In genomic region chr1:156079762-156080597, GRCh38 we compare ENCODE assay signal across 14 cellular contexts. TPM values are rescaled to one million over a fixed set of nuclear protein-coding genes. Genes with fewer than 3 reads are reported as not detected.
DNase-seq lines count a peak whose midpoint lies in the region; ATAC-seq and TF ChIP-seq lines count a peak whose summit lies in the region.
"Had no signal": no experiment of that assay in that cellular context is flagged by ENCODE, and none has a peak within 500 bp of the region (broad histone marks: within the 10 kb centered on the region; RNA-seq: fewer than 3 reads in every experiment).

No MANE protein-coding gene starts in this region.

- H3K4me2 ChIP-seq in skeletal muscle satellite cell (ENCODE audit: low read length) (peak overlapping the region; percentile 99), GM23248 (ENCODE audit: unreplicated experiment) (no peak overlapping the region)

- H3K27ac Mint-ChIP-seq in activated T-helper 1 cell treated with anti-CD3 and anti-CD28 coated beads, Interleukin-12 subunit alpha, Interleukin-12 subunit beta, Interleukin-2, Interleukin-4 antibody, amounts not matched to agents 30 ng/mL and 10 ng/mL and 1 ng/mL, durations not matched to agents 14 hours and 24 hours and 36 hours = no peak overlapping the region
- H3K27ac Mint-ChIP-seq: activated T-cell treated with anti-CD3 and anti-CD28 coated beads, Interleukin-2, amount 50 U/mL, for 72 hours had no signal

- no peaks in the 10 kb centered on the region for H3K36me3 Mint-ChIP-seq in activated T-helper 1 cell treated with anti-CD3 and anti-CD28 coated beads, Interleukin-12 subunit alpha, Interleukin-12 subunit beta, Interleukin-2, Interleukin-4 antibody, amounts not matched to agents 30 ng/mL and 10 ng/mL and 1 ng/mL, durations not matched to agents 14 hours and 24 hours and 36 hours (ENCODE audit: low read depth)

- H3K9ac ChIP-seq in iPS-18a (ENCODE audit: low read length) = peak overlapping the region; percentile 98
- H3K9ac ChIP-seq in skeletal muscle satellite cell (ENCODE audit: low read depth, low read length) = no peak overlapping the region
- H3K9ac ChIP-seq in GM23248 = no peak overlapping the region

- in situ Hi-C loops in GM23248 (cut with MboI) = no loop called here

- H2AFZ ChIP-seq in GM23248 = no peak overlapping the region

- no peaks in the 10 kb centered on the region for H4K20me1 ChIP-seq in GM23248 (ENCODE audit: insufficient read depth)

- H3K4me3 ChIP-seq in cardiac muscle cell (peak overlapping the region; percentile 99), iPS-18a (ENCODE audit: low read length) (peak overlapping the region; percentile 95), skeletal muscle satellite cell (ENCODE audit: low read length) (peak overlapping the region; percentile 86), GM23248 (no peak overlapping the region)

- H3K27ac ChIP-seq in cardiac muscle cell (no peak overlapping the region), iPS-18a (ENCODE audit: low read length) (no peak overlapping the region), GM23248 (no peak overlapping the region)

- peak overlapping the region; percentile 11 for H3K4me3 Mint-ChIP-seq in activated T-helper 1 cell treated with anti-CD3 and anti-CD28 coated beads, Interleukin-12 subunit alpha, Interleukin-12 subunit beta, Interleukin-2, Interleukin-4 antibody, amounts not matched to agents 30 ng/mL and 10 ng/mL and 1 ng/mL, durations not matched to agents 14 hours and 24 hours and 36 hours

- TF ChIP-seq CTCF in cardiac muscle cell (IDR thresholded peaks at IDR 0.05; ENCODE audit: low read depth, low read length) = no peak

- H3K4me1 Mint-ChIP-seq in activated T-helper 1 cell treated with anti-CD3 and anti-CD28 coated beads, Interleukin-12 subunit alpha, Interleukin-12 subunit beta, Interleukin-2, Interleukin-4 antibody, amounts not matched to agents 30 ng/mL and 10 ng/mL and 1 ng/mL, durations not matched to agents 14 hours and 24 hours and 36 hours (ENCODE audit: low read depth) = peaks cover 10% of the 10 kb centered on the region

- intact Hi-C loops in Right ventricle myocardium inferior (cut with DNase I) = no loop called here
- intact Hi-C loops in activated T-helper 1 cell treated with anti-CD3 and anti-CD28 coated beads, Interleukin-12 subunit alpha, Interleukin-12 subunit beta, Interleukin-2, Interleukin-4 antibody, amounts not matched to agents 30 ng/mL and 10 ng/mL and 1 ng/mL, durations not matched to agents 14 hours and 24 hours and 36 hours (cut with micrococcal nuclease) = no loop called here

- H3K9me3 Mint-ChIP-seq in activated T-helper 1 cell treated with anti-CD3 and anti-CD28 coated beads, Interleukin-12 subunit alpha, Interleukin-12 subunit beta, Interleukin-2, Interleukin-4 antibody, amounts not matched to agents 30 ng/mL and 10 ng/mL and 1 ng/mL, durations not matched to agents 14 hours and 24 hours and 36 hours = no peaks in the 10 kb centered on the region
- H3K9me3 Mint-ChIP-seq: activated T-cell treated with anti-CD3 and anti-CD28 coated beads, Interleukin-2, amount 50 U/mL, for 72 hours had no signal

- no peak for ATAC-seq in Right ventricle myocardium inferior
- no peak for ATAC-seq in GM18520 (IDR thresholded peaks at IDR 0.05; ENCODE audit: unreplicated experiment)
- ATAC-seq: activated T-cell treated with anti-CD3 and anti-CD28 coated beads, Interleukin-2, amount 50 U/mL, for 72 hours had no signal

- peaks cover 57% of the 10 kb centered on the region for H3K27me3 Mint-ChIP-seq in activated T-helper 1 cell treated with anti-CD3 and anti-CD28 coated beads, Interleukin-12 subunit alpha, Interleukin-12 subunit beta, Interleukin-2, Interleukin-4 antibody, amounts not matched to agents 30 ng/mL and 10 ng/mL and 1 ng/mL, durations not matched to agents 14 hours and 24 hours and 36 hours (ENCODE audit: insufficient read depth)

- H3K9me2 ChIP-seq in GM23248 (ENCODE audit: insufficient read depth) = no peaks in the 10 kb centered on the region

- H3K4me1 ChIP-seq in cardiac muscle cell (ENCODE audit: low read depth) = peaks cover 46% of the 10 kb centered on the region
- peaks cover 62% of the 10 kb centered on the region for H3K4me1 ChIP-seq in iPS-18a (ENCODE audit: control insufficient read depth, low read depth, low read length)
- H3K4me1 ChIP-seq in skeletal muscle satellite cell (ENCODE audit: control insufficient read depth, insufficient read depth, low read length) = peaks cover 15% of the 10 kb centered on the region
- no peaks in the 10 kb centered on the region for H3K4me1 ChIP-seq in GM23248 (ENCODE audit: insufficient read depth)

- H3K27me3 ChIP-seq in cardiac muscle cell = no peaks in the 10 kb centered on the region
- H3K27me3 ChIP-seq in iPS-18a (ENCODE audit: control insufficient read depth, insufficient read depth, low read length) = no peaks in the 10 kb centered on the region
- H3K27me3 ChIP-seq in skeletal muscle satellite cell (ENCODE audit: control insufficient read depth, insufficient read depth, low read length) = no peaks in the 10 kb centered on the region
- no peaks in the 10 kb centered on the region for H3K27me3 ChIP-seq in GM23248 (replicated peaks; ENCODE audit: insufficient read depth)

- 85 to 91% methylated on average over 8 to 10 of the region's 10 CpGs for WGBS in GM23248 (ENCODE audit: low coverage in 1 of 2, low lambda C conversion rate in 2 of 2, missing lambda C conversion rate in 2 of 2), 2 experiments

- no peak for DNase-seq in cardiac muscle cell (ENCODE audit: low read depth in 1 of 2, low spot score in 1 of 2)
- no peak for DNase-seq in Right ventricle myocardium inferior (ENCODE audit: missing footprints)
- no peak for DNase-seq in activated T-helper 1 cell treated with anti-CD3 and anti-CD28 coated beads, Interleukin-12 subunit alpha, Interleukin-12 subunit beta, Interleukin-2, Interleukin-4 antibody, amounts not matched to agents 30 ng/mL and 10 ng/mL and 1 ng/mL, durations not matched to agents 14 hours and 24 hours and 36 hours (ENCODE audit: low spot score)
- DNase-seq in SW480 (ENCODE audit: low spot score) = no peak
- no peak for DNase-seq in GM23248
- DNase-seq: activated T-cell treated with anti-CD3 and anti-CD28 coated beads, Interleukin-2, amount 50 U/mL, for 72 hours; NCI-H1417 treated with DMSO at 0.1 percent for 48 hours; NCI-H526; SHP77 treated with DMSO at 0.1 percent for 48 hours; stimulated activated CD4-positive, alpha-beta T cell treated with anti-CD3 and anti-CD28 coated beads, Interleukin-12 subunit alpha, Interleukin-12 subunit beta, amount 100 ng/mL, for 4 hours had no signal

- peaks cover 12% of the 10 kb centered on the region for H3K36me3 ChIP-seq in cardiac muscle cell
- H3K36me3 ChIP-seq in iPS-18a (ENCODE audit: control insufficient read depth, low read depth, low read length) = peaks cover 22% of the 10 kb centered on the region
- peaks cover 11% of the 10 kb centered on the region for H3K36me3 ChIP-seq in skeletal muscle satellite cell (ENCODE audit: insufficient read depth, low read length)
- H3K36me3 ChIP-seq in GM23248 (ENCODE audit: low read depth) = no peaks in the 10 kb centered on the region

- no peaks in the 10 kb centered on the region for H3F3A ChIP-seq in GM23248 (ENCODE audit: insufficient read depth)

- no peaks in the 10 kb centered on the region for H3K9me3 ChIP-seq in cardiac muscle cell (ENCODE audit: low read depth)
- no peaks in the 10 kb centered on the region for H3K9me3 ChIP-seq in iPS-18a (ENCODE audit: control insufficient read depth, low read depth, low read length)
- no peaks in the 10 kb centered on the region for H3K9me3 ChIP-seq in skeletal muscle satellite cell (replicated peaks; ENCODE audit: low read length)
- H3K9me3 ChIP-seq in GM23248 (ENCODE audit: low read depth) = no peaks in the 10 kb centered on the region

- H3K79me2 ChIP-seq in GM23248 (ENCODE audit: insufficient read depth) = no peaks in the 10 kb centered on the region

RNA-seq across cellular contexts. Expression of gene MEX3A, which starts 2.3 kb away (rescaled TPM):
- 48.8 and 58.6 TPM in 2 replicates for total RNA-seq in cardiac muscle cell
- 17.2 and 24.8 TPM in 2 replicates for polyA plus RNA-seq in cardiac muscle cell
- total RNA-seq in Right ventricle myocardium inferior = 0.24 TPM
- total RNA-seq in activated T-helper 1 cell treated with anti-CD3 and anti-CD28 coated beads, Interleukin-12 subunit alpha, Interleukin-12 subunit beta, Interleukin-2, Interleukin-4 antibody, amounts not matched to agents 30 ng/mL and 10 ng/mL and 1 ng/mL, durations not matched to agents 14 hours and 24 hours and 36 hours = 0.27 and 0.41 TPM in 2 replicates
- 0.51 and 3.5 TPM in 2 replicates for total RNA-seq in skeletal muscle satellite cell (2012; rRNA removed)
- total RNA-seq in GM23248 (2014; rRNA removed; shearing (Covaris generic)) = 0.13 and 0.22 TPM in 2 replicates
- polyA plus RNA-seq in GM23248 (2016; fragmentation: Nextera tagmentation; extraction: Ambion mirVana) = 0.05 TPM in 2 replicates

RNA-seq across cellular contexts. Expression of gene RAB25, which starts 19.0 kb away (rescaled TPM):
- 1.6 and 3.1 TPM in 2 replicates for total RNA-seq in cardiac muscle cell
- polyA plus RNA-seq in cardiac muscle cell = 2.1 and 2.4 TPM in 2 replicates
- not detected for total RNA-seq in Right ventricle myocardium inferior
- total RNA-seq in activated T-helper 1 cell treated with anti-CD3 and anti-CD28 coated beads, Interleukin-12 subunit alpha, Interleukin-12 subunit beta, Interleukin-2, Interleukin-4 antibody, amounts not matched to agents 30 ng/mL and 10 ng/mL and 1 ng/mL, durations not matched to agents 14 hours and 24 hours and 36 hours = 0.18 TPM in 1 of 2 replicates, not detected in the other
- total RNA-seq in skeletal muscle satellite cell (2012; rRNA removed) = not detected in 2 replicates
- not detected in 2 replicates for total RNA-seq in GM23248 (2014; rRNA removed; shearing (Covaris generic))
- polyA plus RNA-seq in GM23248 (2016; fragmentation: Nextera tagmentation; extraction: Ambion mirVana) = not detected in 2 replicates
- total RNA-seq: myocyte had no signal

RNA-seq across cellular contexts. Expression of gene LAMTOR2, which starts 25.4 kb away (rescaled TPM):
- total RNA-seq in cardiac muscle cell (75.5 and 116 TPM in 2 replicates), Right ventricle myocardium inferior (63.8 TPM)
- polyA plus RNA-seq in cardiac muscle cell (199 and 208 TPM in 2 replicates), GM23248 (2016; fragmentation: Nextera tagmentation; extraction: Ambion mirVana) (140 and 143 TPM in 2 replicates)
- 66.8 and 67.1 TPM in 2 replicates for total RNA-seq in activated T-helper 1 cell treated with anti-CD3 and anti-CD28 coated beads, Interleukin-12 subunit alpha, Interleukin-12 subunit beta, Interleukin-2, Interleukin-4 antibody, amounts not matched to agents 30 ng/mL and 10 ng/mL and 1 ng/mL, durations not matched to agents 14 hours and 24 hours and 36 hours
- 36.8 and 37.6 TPM in 2 replicates for total RNA-seq in skeletal muscle satellite cell (2012; rRNA removed)
- 41.3 and 52.7 TPM in 2 replicates for total RNA-seq in GM23248 (2014; rRNA removed; shearing (Covaris generic))

RNA-seq across cellular contexts. Expression of gene UBQLN4, which starts 26.4 kb away (rescaled TPM):
- total RNA-seq in cardiac muscle cell (43.1 and 51.0 TPM in 2 replicates), Right ventricle myocardium inferior (33.5 TPM)
- polyA plus RNA-seq in cardiac muscle cell (29.2 and 38.5 TPM in 2 replicates), GM23248 (2016; fragmentation: Nextera tagmentation; extraction: Ambion mirVana) (9.9 and 10.6 TPM in 2 replicates)
- 59.5 and 64.5 TPM in 2 replicates for total RNA-seq in activated T-helper 1 cell treated with anti-CD3 and anti-CD28 coated beads, Interleukin-12 subunit alpha, Interleukin-12 subunit beta, Interleukin-2, Interleukin-4 antibody, amounts not matched to agents 30 ng/mL and 10 ng/mL and 1 ng/mL, durations not matched to agents 14 hours and 24 hours and 36 hours
- 17.0 and 18.8 TPM in 2 replicates for total RNA-seq in skeletal muscle satellite cell (2012; rRNA removed)
- total RNA-seq in GM23248 (2014; rRNA removed; shearing (Covaris generic)) = 18.4 and 19.0 TPM in 2 replicates

RNA-seq across cellular contexts. Expression of gene LMNA, which starts 34.5 kb away (rescaled TPM):
- total RNA-seq in cardiac muscle cell = 128 and 139 TPM in 2 replicates
- polyA plus RNA-seq in cardiac muscle cell = 99.4 and 149 TPM in 2 replicates
- 288 TPM for total RNA-seq in Right ventricle myocardium inferior
- 80.1 and 84.1 TPM in 2 replicates for total RNA-seq in activated T-helper 1 cell treated with anti-CD3 and anti-CD28 coated beads, Interleukin-12 subunit alpha, Interleukin-12 subunit beta, Interleukin-2, Interleukin-4 antibody, amounts not matched to agents 30 ng/mL and 10 ng/mL and 1 ng/mL, durations not matched to agents 14 hours and 24 hours and 36 hours
- 967 and 1,030 TPM in 2 replicates for total RNA-seq in skeletal muscle satellite cell (2012; rRNA removed)
- 1,219 and 1,322 TPM in 2 replicates for total RNA-seq in GM23248 (2014; rRNA removed; shearing (Covaris generic))
- polyA plus RNA-seq in GM23248 (2016; fragmentation: Nextera tagmentation; extraction: Ambion mirVana) = 1,230 and 1,270 TPM in 2 replicates

Comparison
In these comparisons a context has a peak if more than half of its experiments do, and no peak if none do; other contexts are left out.
1. RNA of gene MEX3A, which starts 2.3 kb away (total RNA-seq): 48.8 to 58.6 TPM in cardiac muscle cell; 0.27 to 0.41 TPM in activated T-helper 1 cell treated with anti-CD3 and anti-CD28 coated beads, Interleukin-12 subunit alpha, Interleukin-12 subunit beta, Interleukin-2, Interleukin-4 antibody, amounts not matched to agents 30 ng/mL and 10 ng/mL and 1 ng/mL, durations not matched to agents 14 hours and 24 hours and 36 hours, 0.24 TPM in Right ventricle myocardium inferior (single experiment) and 0.13 to 0.22 TPM in GM23248; every median in the first group is over 10 times any median in the second.